In the genomic region with DNA sequence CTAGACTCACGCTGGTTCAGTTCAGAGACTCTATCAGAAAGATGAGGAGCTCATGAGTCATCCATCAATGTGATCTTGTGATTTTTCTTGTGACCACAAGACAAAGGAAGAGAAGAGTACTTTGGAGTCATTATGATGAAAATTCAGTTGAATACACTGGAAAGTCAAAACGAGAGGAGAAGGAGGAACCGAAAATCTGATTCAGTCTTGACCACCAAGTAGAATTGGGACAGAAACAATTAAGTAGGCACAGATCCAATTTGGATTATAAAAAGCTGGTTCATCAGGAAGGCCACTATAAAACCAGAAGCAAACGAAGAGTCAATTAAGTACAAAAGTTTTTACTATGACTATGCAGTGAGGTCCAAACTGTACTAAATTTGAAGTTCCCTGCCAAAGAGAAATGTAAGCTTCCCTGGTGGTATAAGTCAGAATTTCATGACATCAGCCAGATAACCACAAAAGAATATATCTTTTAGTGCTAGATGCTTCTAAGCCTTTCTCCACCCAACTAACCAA, we compare ENCODE assay signal across 8 cellular contexts.
DNase-seq lines count a peak whose midpoint lies in the region; ATAC-seq and TF ChIP-seq lines count a peak whose summit lies in the region.

No MANE protein-coding gene starts in this region.

- H3K4me1 ChIP-seq in tibial artery (no peaks in the 10 kb centered on the region), sigmoid colon (no peaks in the 10 kb centered on the region)

- 58 to 80% methylated on average over 4 of the region's 4 CpGs for WGBS in sigmoid colon, 2 donors

- no peak for TF ChIP-seq POLR2A in sigmoid colon (IDR thresholded peaks at IDR 0.05)

- H3K27ac ChIP-seq in tibial artery (no peak overlapping the region), sigmoid colon (peak overlapping the region in 1 of 4 donors; percentile 59)

- H3K9me3 ChIP-seq in tibial artery (no peaks in the 10 kb centered on the region), sigmoid colon (no peaks in the 10 kb centered on the region)

- TF ChIP-seq CTCF in tibial artery (IDR thresholded peaks at IDR 0.05) (no peak), sigmoid colon (IDR thresholded peaks at IDR 0.05) (no peak)

- H3K36me3 ChIP-seq in tibial artery (no peaks in the 10 kb centered on the region), sigmoid colon (no peaks in the 10 kb centered on the region)

- DNase-seq in stimulated activated CD4-positive, alpha-beta T cell treated with anti-CD3 and anti-CD28 coated beads, Interleukin-1b, Interleukin-23, amount 100 ng/mL, for 48 hours, result peak; percentile 18
- DNase-seq in stimulated activated CD4-positive, alpha-beta T cell treated with anti-CD3 and anti-CD28 coated beads, Interleukin-4, amount 100 ng/mL, for 1 hour, result no peak
- peak; percentile 95 for DNase-seq in SIG-M5 (lab: John Stamatoyannopoulos, UW)
- DNase-seq in foreskin melanocyte, result peak; percentile 100
- DNase-seq in tibial artery, result no peak
- no peak for DNase-seq in NCI-H2029 treated with DMSO at 0.1 percent for 48 hours (lab: John Stamatoyannopoulos, UW)
- DNase-seq in sigmoid colon, result no peak

- peak; percentile 70 for ATAC-seq in HG02884 (IDR thresholded peaks at IDR 0.05; ENCODE audit: unreplicated experiment)

- H3K4me3 ChIP-seq in tibial artery (no peak overlapping the region), sigmoid colon (no peak overlapping the region)

- TF ChIP-seq EP300 in sigmoid colon (IDR thresholded peaks at IDR 0.05), result peak in 2 of 4 donors; percentile 26 to 46

- intact Hi-C loops in tibial artery (cut with DNase I; ENCODE audit: low total_unique reads) (no loop called here), sigmoid colon (cut with DNase I) (no loop called here)

- H3K27me3 ChIP-seq in tibial artery, result no peaks in the 10 kb centered on the region
- no peaks in the 10 kb centered on the region for H3K27me3 ChIP-seq in sigmoid colon

Comparison
In these comparisons a context has a peak if more than half of its experiments do, and no peak if none do; other contexts are left out.
1. DNase-seq: peak in stimulated activated CD4-positive, alpha-beta T cell treated with anti-CD3 and anti-CD28 coated beads, Interleukin-1b, Interleukin-23, amount 100 ng/mL, for 48 hours (single experiment), SIG-M5 (single experiment) and foreskin melanocyte (single experiment); none in stimulated activated CD4-positive, alpha-beta T cell treated with anti-CD3 and anti-CD28 coated beads, Interleukin-4, amount 100 ng/mL, for 1 hour (single experiment), tibial artery (0 of 2), NCI-H2029 treated with DMSO at 0.1 percent for 48 hours (single experiment) and sigmoid colon (single experiment).